Comparison of ENCODE assay signal across 9 cellular contexts in the genomic region with DNA sequence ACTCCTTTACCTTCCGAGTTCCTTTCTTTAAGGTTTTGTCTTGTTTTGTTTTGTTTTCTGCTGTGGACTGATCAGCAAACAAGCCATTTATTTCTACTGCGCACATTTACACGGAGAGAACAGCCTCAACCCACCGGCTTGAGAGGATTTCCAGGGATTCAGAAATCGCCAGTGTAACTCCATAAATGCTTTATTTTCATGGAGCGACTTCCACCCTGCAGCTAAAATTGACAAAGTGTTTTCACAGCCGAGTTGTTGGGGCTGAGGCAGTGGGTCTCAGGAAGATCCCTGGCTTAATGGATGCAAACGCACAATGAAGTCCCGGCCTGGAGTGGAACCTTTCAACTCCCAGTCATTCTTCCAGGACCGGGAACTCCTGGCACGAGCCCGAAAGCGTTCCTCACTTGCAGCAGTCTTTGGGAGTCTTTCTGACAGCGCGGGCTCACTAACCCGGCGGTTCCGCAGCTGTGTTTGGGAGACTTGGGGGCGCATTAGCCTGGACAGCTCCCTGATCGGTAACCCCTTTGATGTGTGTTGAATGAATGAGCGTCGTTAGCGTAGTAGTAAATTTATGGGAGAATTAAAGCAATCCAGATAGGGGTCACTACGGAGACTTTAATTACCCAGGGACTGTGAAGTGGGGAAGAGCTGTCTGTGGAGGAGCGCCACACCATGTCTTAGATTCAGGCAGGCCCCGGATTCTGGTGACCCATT. TPM values are rescaled to one million over a fixed set of nuclear protein-coding genes. Genes with fewer than 3 reads are reported as not detected.
DNase-seq lines count a peak whose midpoint lies in the region; ATAC-seq and FAIRE-seq lines count a peak whose summit lies in the region.
"Had no signal": no experiment of that assay in that cellular context is flagged by ENCODE, and none has a peak within 500 bp of the region (broad histone marks: within the 10 kb centered on the region; RNA-seq: fewer than 3 reads in every experiment).

No MANE protein-coding gene starts in this region.

- H3K9me3 ChIP-seq in CD8-positive, alpha-beta memory T cell (ENCODE audit: low read length): no peaks in the 10 kb centered on the region
- no peaks in the 10 kb centered on the region for H3K9me3 ChIP-seq in small intestine (ENCODE audit: control insufficient read depth, low read depth)

- no peak for DNase-seq in CD8-positive, alpha-beta memory T cell
- DNase-seq in activated naive CD8-positive, alpha-beta T cell treated with anti-CD3 and anti-CD28 coated beads, Interleukin-2, amount 50 U/mL, for 24 hours: no peak
- DNase-seq in iPS-NIHi11 (ENCODE audit: low spot score) (peak; percentile 48), small intestine (peak; percentile 23), foreskin melanocyte (no peak), SIG-M5 treated with dmso at 0.1 percent for 504 hours (lab: John Stamatoyannopoulos, UW; ENCODE audit: unreplicated experiment) (no peak)
- DNase-seq in activated CD4-positive, alpha-beta T cell treated with anti-CD3 and anti-CD28 coated beads, Interleukin-2, amount 50 U/mL, for 4 hours: no peak

- H3K27ac ChIP-seq in CD8-positive, alpha-beta memory T cell (ENCODE audit: low read depth, low read length): no peak overlapping the region
- H3K27ac ChIP-seq in small intestine (ENCODE audit: low read depth in 1 of 2, low read length in 1 of 2): no peak overlapping the region

- peaks cover 19% of the 10 kb centered on the region for H3K27me3 ChIP-seq in CD8-positive, alpha-beta memory T cell (ENCODE audit: insufficient read depth, low read length, poor library complexity, severe bottlenecking)
- H3K27me3 ChIP-seq in small intestine (ENCODE audit: control insufficient read depth in 2 of 2, insufficient read depth in 2 of 2, low read length in 2 of 2): peaks cover 3 to 30% of the 10 kb centered on the region in 2 donors

- no peaks in the 10 kb centered on the region for H3K4me1 ChIP-seq in CD8-positive, alpha-beta memory T cell (ENCODE audit: insufficient read depth, low read length)
- peaks cover 0 to 2% of the 10 kb centered on the region in 2 donors for H3K4me1 ChIP-seq in small intestine (ENCODE audit: control insufficient read depth in 2 of 2, insufficient read depth in 1 of 2, low read depth in 1 of 2, low read length in 1 of 2)

- WGBS in small intestine, 3 donors: 6 to 9% (median 9%) methylated on average over 26 of the region's 26 CpGs

- H3K27me3 Mint-ChIP-seq in CD8-positive, alpha-beta memory T cell: peaks cover 40 to 65% of the 10 kb centered on the region in 2 donors
- H3K27me3 Mint-ChIP-seq in activated naive CD8-positive, alpha-beta T cell treated with anti-CD3 and anti-CD28 coated beads, Interleukin-2, amount 50 U/mL, for 24 hours: peaks cover 55% of the 10 kb centered on the region

- H3K9me3 Mint-ChIP-seq in CD8-positive, alpha-beta memory T cell: peaks cover 6 to 15% (median 10%) of the 10 kb centered on the region in 5 donors
- H3K9me3 Mint-ChIP-seq in activated naive CD8-positive, alpha-beta T cell treated with anti-CD3 and anti-CD28 coated beads, Interleukin-2, amount 50 U/mL, for 24 hours: peaks cover 6% of the 10 kb centered on the region

- FAIRE-seq in small intestine (lab: Jason Lieb, UNC): no peak

- CTCF ChIA-PET in CD8-positive, alpha-beta memory T cell (lab: Charles Lee): no interaction called here

- H3K27ac Mint-ChIP-seq in CD8-positive, alpha-beta memory T cell: no peak overlapping the region
- H3K27ac Mint-ChIP-seq in activated naive CD8-positive, alpha-beta T cell treated with anti-CD3 and anti-CD28 coated beads, Interleukin-2, amount 50 U/mL, for 24 hours: no peak overlapping the region

- no peak overlapping the region for H3K4me3 ChIP-seq in CD8-positive, alpha-beta memory T cell (ENCODE audit: low read length)
- H3K4me3 ChIP-seq in small intestine (ENCODE audit: low read depth in 1 of 2, low read length in 2 of 2): peak overlapping the region in 1 of 2 donors; percentile 50

- no peaks in the 10 kb centered on the region for H3K36me3 ChIP-seq in CD8-positive, alpha-beta memory T cell (ENCODE audit: insufficient read depth, low read length)
- H3K36me3 ChIP-seq in small intestine (ENCODE audit: control insufficient read depth in 2 of 2, insufficient read depth in 2 of 2, low read length in 2 of 2): no peaks in the 10 kb centered on the region

- H3K4me1 Mint-ChIP-seq in CD8-positive, alpha-beta memory T cell: peaks cover 9 to 23% (median 16%) of the 10 kb centered on the region in 3 donors
- peaks cover 15% of the 10 kb centered on the region for H3K4me1 Mint-ChIP-seq in activated naive CD8-positive, alpha-beta T cell treated with anti-CD3 and anti-CD28 coated beads, Interleukin-2, amount 50 U/mL, for 24 hours

- POLR2A ChIA-PET in CD8-positive, alpha-beta memory T cell (lab: Charles Lee): no interaction called here

- ATAC-seq in HG02884 (IDR thresholded peaks at IDR 0.05; ENCODE audit: unreplicated experiment): peak; percentile 3
- ATAC-seq in activated naive CD8-positive, alpha-beta T cell treated with anti-CD3 and anti-CD28 coated beads, Interleukin-2, amount 50 U/mL, for 24 hours: no peak

- H3K4me3 Mint-ChIP-seq in CD8-positive, alpha-beta memory T cell: peak overlapping the region in 4 of 7 donors; percentile 4 to 48 (median 40)
- peak overlapping the region; percentile 36 for H3K4me3 Mint-ChIP-seq in activated naive CD8-positive, alpha-beta T cell treated with anti-CD3 and anti-CD28 coated beads, Interleukin-2, amount 50 U/mL, for 24 hours

- no peaks in the 10 kb centered on the region for H3K36me3 Mint-ChIP-seq in CD8-positive, alpha-beta memory T cell
- H3K36me3 Mint-ChIP-seq in activated naive CD8-positive, alpha-beta T cell treated with anti-CD3 and anti-CD28 coated beads, Interleukin-2, amount 50 U/mL, for 24 hours (ENCODE audit: low read depth): no peaks in the 10 kb centered on the region

RNA-seq across cellular contexts. Expression of a gene that starts 0.8 kb away (rescaled TPM):
- total RNA-seq in CD8-positive, alpha-beta memory T cell: not detected
- not detected for polyA plus RNA-seq in CD8-positive, alpha-beta memory T cell
- polyA plus RNA-seq in small intestine: 1 to 10 TPM in 1 of 3 donors, under 1 TPM in 2; 0.81 to 4.5 (median 0.89) TPM
- total RNA-seq: fibroblast of villous mesenchyme had no signal

Comparison
In these comparisons a context has a peak if more than half of its experiments do, and no peak if none do; other contexts are left out.
1. DNase-seq: peak in iPS-NIHi11 (single experiment) and small intestine (single experiment); none in CD8-positive, alpha-beta memory T cell (0 of 5), activated naive CD8-positive, alpha-beta T cell treated with anti-CD3 and anti-CD28 coated beads, Interleukin-2, amount 50 U/mL, for 24 hours (single experiment), foreskin melanocyte (single experiment), activated CD4-positive, alpha-beta T cell treated with anti-CD3 and anti-CD28 coated beads, Interleukin-2, amount 50 U/mL, for 4 hours (0 of 2) and SIG-M5 treated with dmso at 0.1 percent for 504 hours (single experiment).